ENCODE assay signal across 9 cellular contexts in the genomic region with DNA sequence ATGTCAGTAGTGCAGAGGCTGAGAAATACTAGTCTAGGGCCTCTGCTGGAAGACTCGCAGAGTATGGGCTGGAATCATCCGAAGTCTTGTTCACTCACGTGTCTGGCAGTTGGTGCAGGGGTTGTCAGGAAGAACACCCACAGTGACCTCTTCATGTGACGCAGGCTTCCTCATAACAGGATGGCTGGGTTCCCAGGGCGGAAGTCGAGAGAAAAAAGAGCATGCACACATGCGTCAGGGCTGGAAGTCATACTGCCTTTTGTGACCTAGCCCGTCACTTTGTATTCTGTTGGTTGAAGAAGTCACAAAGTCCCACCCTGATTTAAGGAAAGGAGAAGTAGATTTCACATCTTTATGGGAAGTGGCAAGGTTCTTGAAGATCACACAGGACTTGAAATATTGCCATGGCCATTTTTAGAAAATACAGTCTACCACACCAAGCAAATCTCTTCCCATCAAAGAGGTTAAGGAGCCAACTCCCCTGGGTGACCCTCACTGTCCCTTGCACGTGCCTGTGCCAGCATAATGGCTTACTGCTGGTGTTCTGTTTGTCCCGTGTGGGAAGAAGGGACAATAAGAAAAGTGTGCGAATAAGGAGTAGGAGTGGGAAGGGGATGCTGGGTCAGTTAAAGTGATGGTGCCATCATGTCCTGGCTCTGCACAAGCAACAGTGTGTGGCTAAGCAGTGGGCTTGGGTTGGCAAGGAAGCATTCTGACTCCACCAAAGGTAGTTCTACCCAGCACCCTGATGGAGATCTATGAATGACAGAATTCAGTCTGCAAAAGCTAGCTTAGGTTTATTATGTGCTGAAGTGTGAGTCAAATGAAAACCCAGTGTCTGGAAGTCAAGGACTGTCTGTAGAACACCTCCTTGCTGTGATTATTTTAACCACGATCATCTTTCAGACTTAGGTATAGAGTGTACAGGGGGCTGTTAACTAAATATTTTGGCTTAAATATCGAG. TPM values are rescaled to one million over a fixed set of nuclear protein-coding genes. Genes with fewer than 3 reads are reported as not detected.
DNase-seq lines count a peak whose midpoint lies in the region; ATAC-seq and TF ChIP-seq lines count a peak whose summit lies in the region.
"Had no signal": no experiment of that assay in that cellular context is flagged by ENCODE, and none has a peak within 500 bp of the region (broad histone marks: within the 10 kb centered on the region; RNA-seq: fewer than 3 reads in every experiment).

No MANE protein-coding gene starts in this region.

- no peaks in the 10 kb centered on the region for H3K27me3 ChIP-seq in H7 (ENCODE audit: control insufficient read depth, insufficient read depth, low read length)

- peaks cover 39 to 73% of the 10 kb centered on the region in 2 donors for H3K36me3 Mint-ChIP-seq in CD14-positive monocyte

- peaks cover 19% of the 10 kb centered on the region for H3K4me1 Mint-ChIP-seq in CD14-positive monocyte

- TF ChIP-seq POLR2A in NB4 (IDR thresholded peaks at IDR 0.05; ENCODE audit: extremely low read depth, insufficient read length), result no peak

- H3K4me3 ChIP-seq in NB4 (ENCODE audit: low read depth, low read length) (no peak overlapping the region), H7 (ENCODE audit: insufficient read depth, low read depth, low read length) (no peak overlapping the region)

- H3K36me3 ChIP-seq in H7 (replicated peaks; ENCODE audit: control insufficient read depth, insufficient read depth, low read length), result peaks cover 3% of the 10 kb centered on the region

- intact Hi-C loops in CD14-positive monocyte (cut with micrococcal nuclease), result loop anchor here (5.0 to 10.0 kb wide), 2 partner anchors 58 to 181 kb away; partner anchors contain the start of gene TENT4B (in 1 of the 2)

- no peak for TF ChIP-seq CTCF in CD14-positive monocyte (IDR thresholded peaks at IDR 0.05)
- no peak for TF ChIP-seq CTCF in NB4 (IDR thresholded peaks at IDR 0.05; ENCODE audit: low read depth, low read length)
- no peak for TF ChIP-seq CTCF in omental fat pad (IDR thresholded peaks at IDR 0.05)

- peaks cover 0 to 2% (median 0%) of the 10 kb centered on the region in 3 donors for H3K27me3 Mint-ChIP-seq in CD14-positive monocyte (ENCODE audit: low read depth in 3 of 3)

- no peaks in the 10 kb centered on the region for H3K9me3 Mint-ChIP-seq in CD14-positive monocyte

- H3K4me3 Mint-ChIP-seq in CD14-positive monocyte, result peak overlapping the region in 1 of 2 donors; percentile 65

- peak overlapping the region; percentile 90 to 98 (median 97) for H3K27ac Mint-ChIP-seq in CD14-positive monocyte

- DNase-seq in CD14-positive monocyte (ENCODE audit: low spot score), result peak; percentile 98
- peak; percentile 21 for DNase-seq in NB4 (ENCODE audit: low read depth)
- peak; percentile 29 for DNase-seq in omental fat pad (ENCODE audit: low spot score)
- DNase-seq in H7, result no peak
- DNase-seq in NCI-H1694 treated with DMSO at 0.1 percent for 48 hours (lab: John Stamatoyannopoulos, UW), result no peak
- DNase-seq in dedifferentiated amniotic fluid mesenchymal stem cell (ENCODE audit: extremely low spot score), result no peak
- DNase-seq: NCI-H774 had no signal

- peak; percentile 51 for ATAC-seq in esophagus mucosa
- peak; percentile 37 for ATAC-seq in omental fat pad (ENCODE audit: low FRiP score)
- no peak for ATAC-seq in HG03354 (IDR thresholded peaks at IDR 0.05; ENCODE audit: poor library complexity, severe bottlenecking, unreplicated experiment)

RNA-seq across cellular contexts. Expression of gene HEATR3, which starts 28.1 kb away (rescaled TPM):
- 10 to 100 TPM; 10.4 to 10.7 TPM for polyA plus RNA-seq in CD14-positive monocyte
- total RNA-seq in esophagus mucosa, result 14.5 TPM
- 10 to 100 TPM; 15.6 to 51.8 (median 25.3) TPM for total RNA-seq in omental fat pad
- 23.9 and 24.5 TPM in 2 replicates for total RNA-seq in H7 (2014; rRNA removed; shearing (Covaris generic))

RNA-seq across cellular contexts. Expression of gene TENT4B, which starts 59.2 kb away (rescaled TPM):
- polyA plus RNA-seq in CD14-positive monocyte, result 1 to 10 TPM; 1.4 to 1.7 TPM
- total RNA-seq in esophagus mucosa, result 6.7 TPM
- 10 to 100 TPM; 10.7 to 15.6 (median 13.2) TPM for total RNA-seq in omental fat pad
- 9.7 and 14.6 TPM in 2 replicates for total RNA-seq in H7 (2014; rRNA removed; shearing (Covaris generic))

Comparison
In these comparisons a context has a peak if more than half of its experiments do, and no peak if none do; other contexts are left out.
1. DNase-seq: peak in CD14-positive monocyte (single experiment), NB4 (single experiment) and omental fat pad (single experiment); none in H7 (single experiment), NCI-H1694 treated with DMSO at 0.1 percent for 48 hours (single experiment) and dedifferentiated amniotic fluid mesenchymal stem cell (single experiment).